In the genomic region with DNA sequence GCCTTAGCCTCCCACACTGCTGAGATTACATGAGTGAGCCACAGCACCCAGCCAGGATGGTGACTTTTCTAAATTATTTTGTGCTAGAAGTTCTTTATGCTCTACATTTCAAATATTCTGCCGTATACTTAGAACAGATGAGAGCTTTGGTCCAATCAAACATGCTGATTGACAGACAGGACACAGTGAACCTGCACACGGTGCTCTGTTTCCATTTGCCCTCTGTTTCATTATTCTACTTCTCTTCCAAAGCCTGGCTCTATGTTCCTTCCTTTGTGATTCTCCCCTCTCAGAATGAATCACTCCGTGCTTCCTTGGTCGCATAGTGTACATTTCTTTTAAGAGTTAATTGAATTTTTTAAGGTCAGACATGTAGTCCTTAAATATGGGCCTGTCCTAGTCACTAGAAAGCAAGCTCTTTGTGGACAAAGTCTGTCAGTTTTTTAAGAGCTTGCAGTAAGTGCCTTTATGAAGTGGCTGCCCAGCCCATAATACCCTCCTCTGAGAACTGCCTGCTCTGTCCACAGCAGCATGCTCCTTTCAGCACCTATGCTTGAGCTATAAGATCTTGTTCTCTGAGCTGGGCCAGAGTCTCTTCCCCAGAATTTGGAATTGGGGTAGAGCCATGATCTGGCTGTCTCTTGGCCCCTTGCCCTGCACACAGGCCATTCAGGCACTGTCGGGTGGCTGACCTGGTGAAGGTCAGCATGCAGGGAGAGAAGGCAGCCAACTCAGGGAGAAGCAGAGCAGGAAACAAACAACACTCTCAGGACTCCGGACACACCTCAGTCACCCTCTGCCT, we compare ENCODE assay signal across 19 cellular contexts.
DNase-seq lines count a peak whose midpoint lies in the region; ATAC-seq and TF ChIP-seq lines count a peak whose summit lies in the region.
"Had no signal": no experiment of that assay in that cellular context is flagged by ENCODE, and none has a peak within 500 bp of the region (broad histone marks: within the 10 kb centered on the region; RNA-seq: fewer than 3 reads in every experiment).

No MANE protein-coding gene starts in this region.

- intact Hi-C loops in vagina (cut with DNase I) = no loop called here

- peak; percentile 63 for DNase-seq in choroid plexus epithelial cell (ENCODE audit: low read depth)
- peak; percentile 42 for DNase-seq in kidney tubule cell (ENCODE audit: low spot score)
- peak; percentile 59 for DNase-seq in renal cortical epithelial cell (ENCODE audit: low read depth)
- DNase-seq in NCI-H345 (lab: John Stamatoyannopoulos, UW) = no peak
- no peak for DNase-seq in vagina (ENCODE audit: extremely low spot score in 2 of 2)
- no peak for DNase-seq in activated CD4-positive, alpha-beta T cell treated with anti-CD3 and anti-CD28 coated beads, Interleukin-2, amount 50 U/mL, for 1 hour
- DNase-seq: activated CD8-positive, alpha-beta memory T cell treated with anti-CD3 and anti-CD28 coated beads for 24 hours; activated naive CD4-positive, alpha-beta T cell treated with Interleukin-2 at 50 U/mL for 16 hours; central memory CD4-positive, alpha-beta T cell; DND-41; KG1; NCI-H1417; NCI-H69; retina; SIG-M5; stimulated activated naive CD4-positive, alpha-beta T cell had no signal

- H3K9me3 ChIP-seq in HUES64 (ENCODE audit: insufficient read depth, low read depth, low read length) = peaks cover 6% of the 10 kb centered on the region; the same call in 1 of the 2 replicates
- no peaks in the 10 kb centered on the region for H3K9me3 ChIP-seq in vagina

- H3K4me1 ChIP-seq in HUES64 (ENCODE audit: insufficient read depth, low read length) (peaks cover 19% of the 10 kb centered on the region), vagina (peaks cover 19% of the 10 kb centered on the region)

- TF ChIP-seq POLR2A in vagina (IDR thresholded peaks at IDR 0.05) = no peak

- TF ChIP-seq CTCF in choroid plexus epithelial cell (conservative IDR thresholded peaks at IDR 0.05; ENCODE audit: low read depth, low read length) (no peak), vagina (IDR thresholded peaks at IDR 0.05) (no peak)

- H3K36me3 ChIP-seq in HUES64 (ENCODE audit: insufficient read depth, low read length) (no peaks in the 10 kb centered on the region), vagina (no peaks in the 10 kb centered on the region)

- 63% methylated on average over 6 of the region's 6 CpGs for WGBS in HUES64

- ATAC-seq in GM19395 (IDR thresholded peaks at IDR 0.05; ENCODE audit: unreplicated experiment) = no peak
- ATAC-seq: GM12878 had no signal

- H3K27ac ChIP-seq in HUES64 (ENCODE audit: low read depth, low read length) (peak overlapping the region; percentile 49; the same call in 1 of the 2 replicates), vagina (no peak overlapping the region)

- H3K27me3 ChIP-seq in HUES64 (ENCODE audit: insufficient read depth, low read length) (no peaks in the 10 kb centered on the region), vagina (no peaks in the 10 kb centered on the region)

- H3K4me3 ChIP-seq in HUES64 (ENCODE audit: low read length) (no peak overlapping the region), choroid plexus epithelial cell (ENCODE audit: low read depth, low read length) (no peak overlapping the region), vagina (no peak overlapping the region)
- H3K4me3 ChIP-seq: GM12878 had no signal

- no peak overlapping the region for H3K9ac ChIP-seq in HUES64 (ENCODE audit: low read depth, low read length)

Comparison
In these comparisons a context has a peak if more than half of its experiments do, and no peak if none do; other contexts are left out.
1. DNase-seq: peak in choroid plexus epithelial cell (single experiment), kidney tubule cell (single experiment) and renal cortical epithelial cell (single experiment); none in NCI-H345 (single experiment), vagina (0 of 2) and activated CD4-positive, alpha-beta T cell treated with anti-CD3 and anti-CD28 coated beads, Interleukin-2, amount 50 U/mL, for 1 hour (single experiment).